ENCODE assay signal across 8 cellular contexts in the genomic region with DNA sequence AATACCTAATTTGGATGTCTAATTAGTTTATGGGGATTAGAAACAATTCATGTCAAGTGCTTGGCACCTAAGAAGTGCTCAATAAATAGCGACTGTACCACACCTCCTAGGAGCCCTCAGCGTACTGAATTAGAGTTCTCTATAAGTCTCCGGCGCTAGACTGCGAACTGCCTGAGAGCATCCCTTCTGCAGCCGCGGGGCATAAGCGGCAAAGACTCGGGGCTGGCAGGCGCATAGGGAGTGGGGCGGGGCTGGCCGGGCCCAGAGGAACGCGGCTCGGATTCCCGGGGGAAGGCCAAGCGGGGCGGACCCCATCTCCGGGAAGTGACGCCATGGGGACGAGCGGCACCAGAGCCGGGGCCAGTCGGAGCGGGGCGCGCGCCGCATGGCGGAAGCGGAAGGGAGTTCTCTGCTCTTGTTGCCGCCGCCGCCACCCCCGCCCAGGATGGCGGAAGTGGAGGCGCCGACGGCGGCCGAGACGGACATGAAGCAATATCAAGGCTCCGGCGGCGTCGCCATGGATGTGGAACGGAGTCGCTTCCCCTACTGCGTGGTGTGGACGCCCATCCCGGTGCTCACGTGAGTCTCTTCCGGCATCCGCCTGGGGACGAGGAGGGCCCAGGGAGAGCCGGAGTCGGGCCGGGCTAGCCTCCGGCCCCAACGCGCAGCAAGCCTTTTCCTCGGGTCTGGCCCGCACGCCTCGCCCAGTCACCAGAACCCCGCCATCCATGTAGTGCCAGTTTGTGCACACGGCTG. TPM values are rescaled to one million over a fixed set of nuclear protein-coding genes. Genes with fewer than 3 reads are reported as not detected.
DNase-seq lines count a peak whose midpoint lies in the region; ATAC-seq and TF ChIP-seq lines count a peak whose summit lies in the region.

A gene with protein sequence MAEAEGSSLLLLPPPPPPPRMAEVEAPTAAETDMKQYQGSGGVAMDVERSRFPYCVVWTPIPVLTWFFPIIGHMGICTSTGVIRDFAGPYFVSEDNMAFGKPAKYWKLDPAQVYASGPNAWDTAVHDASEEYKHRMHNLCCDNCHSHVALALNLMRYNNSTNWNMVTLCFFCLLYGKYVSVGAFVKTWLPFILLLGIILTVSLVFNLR (plus strand): TSS at position 351 of the 756 bp plus-strand sequence. CDS start 35 bp downstream, at position 386.

- H3K27ac ChIP-seq in CD4-positive, alpha-beta memory T cell (ENCODE audit: low read depth, low read length) = peak within 1 kb of the TSS; percentile 95
- peak within 1 kb of the TSS; percentile 73 to 88 for H3K27ac ChIP-seq in liver (ENCODE audit: low read depth in 1 of 2, low read length in 2 of 2)

- H3K4me3 Mint-ChIP-seq in CD4-positive, alpha-beta memory T cell = peak within 1 kb of the TSS; percentile 95 to 99 (median 98)
- H3K4me3 Mint-ChIP-seq in activated CD4-positive, alpha-beta memory T cell treated with anti-CD3 and anti-CD28 coated beads for 36 hours = peak within 1 kb of the TSS; percentile 96

- H3K9ac ChIP-seq in liver (ENCODE audit: low read depth in 1 of 2, low read length in 2 of 2) = peak within 1 kb of the TSS; percentile 90 to 97

- CTCF ChIA-PET in CD4-positive, alpha-beta memory T cell (lab: Charles Lee; ENCODE audit: partially characterized antibody) = interaction anchor here (1.3 to 2.9 kb wide), 5 partner anchors 11 to 65 kb away, joined by 7 to 29 read pairs (median 11); no protein-coding TSS in a partner anchor
- CTCF ChIA-PET in activated CD4-positive, alpha-beta memory T cell treated with anti-CD3 and anti-CD28 coated beads for 36 hours (lab: Charles Lee) = interaction anchor here (1.2 to 3.2 kb wide), 5 partner anchors 11 to 35 kb away, joined by 3 to 20 read pairs (median 12); no protein-coding TSS in a partner anchor

- intact Hi-C loops in CD4-positive, alpha-beta memory T cell (cut with micrococcal nuclease) = loop anchor here (1.0 to 2.0 kb wide), 4 partner anchors 20 to 451 kb away; partner anchors contain the start of genes SLC9A1, STX12, SYTL1 and WDTC1
- intact Hi-C loops in activated CD4-positive, alpha-beta memory T cell treated with anti-CD3 and anti-CD28 coated beads for 36 hours (cut with micrococcal nuclease) = loop anchor here (1.0 to 10.0 kb wide), 4 partner anchors 20 to 351 kb away; partner anchors contain the start of genes AHDC1, IFI6, SLC9A1 and SYTL1

- H3K36me3 ChIP-seq in CD4-positive, alpha-beta memory T cell (ENCODE audit: insufficient read depth, low read length) = peaks cover 16% of the 10 kb centered on the region
- peaks cover 0 to 11% (median 5%) of the 10 kb centered on the region in 4 donors for H3K36me3 ChIP-seq in liver (ENCODE audit: control insufficient read depth in 4 of 4, insufficient read depth in 3 of 4, low read depth in 1 of 4, low read length in 3 of 4)

- no peaks in the 10 kb centered on the region for H3K9me3 ChIP-seq in CD4-positive, alpha-beta memory T cell (ENCODE audit: control insufficient read depth in 1 of 2, low read length in 2 of 2)
- no peaks in the 10 kb centered on the region for H3K9me3 ChIP-seq in liver (ENCODE audit: control insufficient read depth in 4 of 4, low read length in 3 of 4)

- peaks cover 3 to 4% of the 10 kb centered on the region in 2 donors for H3K27me3 Mint-ChIP-seq in CD4-positive, alpha-beta memory T cell
- H3K27me3 Mint-ChIP-seq in activated CD4-positive, alpha-beta memory T cell treated with anti-CD3 and anti-CD28 coated beads for 36 hours = no peaks in the 10 kb centered on the region

- H3K4me1 ChIP-seq in CD4-positive, alpha-beta memory T cell (ENCODE audit: insufficient read depth, low read length) = peaks cover 53% of the 10 kb centered on the region
- peaks cover 0 to 20% (median 13%) of the 10 kb centered on the region in 4 donors for H3K4me1 ChIP-seq in liver (ENCODE audit: control insufficient read depth in 4 of 4, insufficient read depth in 4 of 4, low read length in 3 of 4)

- DNase-seq in CD4-positive, alpha-beta memory T cell = peak; percentile 97
- DNase-seq in HK-2 (ENCODE audit: unreplicated experiment) (peak; percentile 97), NCI-H82 treated with DMSO at 0.1 percent for 48 hours (lab: John Stamatoyannopoulos, UW; ENCODE audit: unreplicated experiment) (peak; percentile 89), dermis microvascular lymphatic vessel endothelial cell (ENCODE audit: low read depth in 2 of 2) (peak; percentile 93 to 99)
- DNase-seq in activated CD4-positive, alpha-beta memory T cell treated with anti-CD3 and anti-CD28 coated beads for 36 hours = peak; percentile 98
- peak; percentile 97 for DNase-seq in stimulated activated CD4-positive, alpha-beta T cell treated with anti-CD3 and anti-CD28 coated beads, Interleukin-4, amount 100 ng/mL, for 1 hour

- under 1% methylated on average over 67 of the region's 67 CpGs for WGBS in liver

- TF ChIP-seq CTCF in liver (IDR thresholded peaks at IDR 0.05; ENCODE audit: low read depth, low read length, missing input control) = peak; percentile 27

- H3K4me1 Mint-ChIP-seq in CD4-positive, alpha-beta memory T cell = peaks cover 27 to 58% (median 44%) of the 10 kb centered on the region in 4 donors
- peaks cover 41% of the 10 kb centered on the region for H3K4me1 Mint-ChIP-seq in activated CD4-positive, alpha-beta memory T cell treated with anti-CD3 and anti-CD28 coated beads for 36 hours (ENCODE audit: low read depth)

- POLR2A ChIA-PET in CD4-positive, alpha-beta memory T cell (lab: Charles Lee; ENCODE audit: partially characterized antibody) = interaction anchor here (0.9 to 8.8 kb wide), 7 partner anchors 11 to 341 kb away, joined by 3 to 61 read pairs (median 4); partner anchors contain the start of gene SYTL1
- POLR2A ChIA-PET in activated CD4-positive, alpha-beta memory T cell treated with anti-CD3 and anti-CD28 coated beads for 36 hours (lab: Charles Lee) = interaction anchor here (0.5 to 1.5 kb wide), 2 partner anchors 20 to 1890 kb away, joined by 3 to 6 read pairs; partner anchors contain the start of gene SYTL1

- peak within 1 kb of the TSS; percentile 89 to 97 for H3K4me3 ChIP-seq in CD4-positive, alpha-beta memory T cell (ENCODE audit: low read length in 2 of 2)
- H3K4me3 ChIP-seq in liver (ENCODE audit: low read depth in 1 of 3, low read length in 3 of 3) = peak within 1 kb of the TSS; percentile 74 to 99 (median 98)

- peaks cover 0 to 2% (median 0%) of the 10 kb centered on the region in 8 donors for H3K9me3 Mint-ChIP-seq in CD4-positive, alpha-beta memory T cell
- no peaks in the 10 kb centered on the region for H3K9me3 Mint-ChIP-seq in activated CD4-positive, alpha-beta memory T cell treated with anti-CD3 and anti-CD28 coated beads for 36 hours

- H3K27me3 ChIP-seq in CD4-positive, alpha-beta memory T cell (ENCODE audit: insufficient read depth, low read length) = peaks cover 5% of the 10 kb centered on the region
- no peaks in the 10 kb centered on the region for H3K27me3 ChIP-seq in liver (ENCODE audit: control insufficient read depth in 4 of 4, insufficient read depth in 4 of 4, low read length in 3 of 4)

- peak in 1 of 2 donors; percentile 39 for TF ChIP-seq RAD21 in liver (IDR thresholded peaks at IDR 0.05)

- H3K27ac Mint-ChIP-seq in CD4-positive, alpha-beta memory T cell = peak within 1 kb of the TSS; percentile 95 to 98 (median 96)
- H3K27ac Mint-ChIP-seq in activated CD4-positive, alpha-beta memory T cell treated with anti-CD3 and anti-CD28 coated beads for 36 hours = peak within 1 kb of the TSS; percentile 82

- peak; percentile 93 for ATAC-seq in GM19455 (IDR thresholded peaks at IDR 0.05; ENCODE audit: unreplicated experiment)

- peaks cover 8 to 43% of the 10 kb centered on the region in 2 donors for H3K36me3 Mint-ChIP-seq in CD4-positive, alpha-beta memory T cell
- H3K36me3 Mint-ChIP-seq in activated CD4-positive, alpha-beta memory T cell treated with anti-CD3 and anti-CD28 coated beads for 36 hours = peaks cover 15% of the 10 kb centered on the region

TF ChIP-seq in liver, 16 proteins besides CTCF, POLR2A, EP300 and RAD21:
- TF ChIP-seq HNF4A (conservative IDR thresholded peaks at IDR 0.05) = no peak
- peak; percentile 36 for TF ChIP-seq FOXA1 (IDR thresholded peaks at IDR 0.05)
- no peak for TF ChIP-seq TAF1 (conservative IDR thresholded peaks at IDR 0.05)
- TF ChIP-seq, protein P1, sequence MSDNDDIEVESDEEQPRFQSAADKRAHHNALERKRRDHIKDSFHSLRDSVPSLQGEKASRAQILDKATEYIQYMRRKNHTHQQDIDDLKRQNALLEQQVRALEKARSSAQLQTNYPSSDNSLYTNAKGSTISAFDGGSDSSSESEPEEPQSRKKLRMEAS (IDR thresholded peaks at IDR 0.05) = peak; percentile 84
- peak in 1 of 2 donors; percentile 7 for TF ChIP-seq RXRA (IDR thresholded peaks at IDR 0.05)
- TF ChIP-seq EGR1 (IDR thresholded peaks at IDR 0.05; ENCODE audit: low read depth in 2 of 2) = peak; percentile 95 to 96
- TF ChIP-seq JUND (IDR thresholded peaks at IDR 0.05) = peak; percentile 23 to 52
- no peak for TF ChIP-seq FOXA2 (IDR thresholded peaks at IDR 0.05)
- peak; percentile 94 for TF ChIP-seq YY1 (IDR thresholded peaks at IDR 0.05)
- TF ChIP-seq SP1 (IDR thresholded peaks at IDR 0.05) = peak; percentile 79
- peak; percentile 90 to 98 for TF ChIP-seq GABPA (IDR thresholded peaks at IDR 0.05 in 1 of 2, conservative IDR thresholded peaks at IDR 0.05 in 1 of 2)

RNA-seq across cellular contexts. Expression of the gene that starts here (rescaled TPM):
- total RNA-seq in CD4-positive, alpha-beta memory T cell = 10 to 100 TPM; 44.4 to 45.4 TPM
- polyA plus RNA-seq in CD4-positive, alpha-beta memory T cell = 10 to 100 TPM; 55.4 to 80.9 TPM
- total RNA-seq in activated CD4-positive, alpha-beta memory T cell treated with anti-CD3 and anti-CD28 coated beads for 36 hours = 10 to 100 TPM; 22.8 to 24.6 TPM
- total RNA-seq in dermis microvascular lymphatic vessel endothelial cell (20.9 and 38.1 TPM in 2 replicates), liver (10 to 100 TPM; 14.7 to 14.9 TPM)
- polyA plus RNA-seq in liver = 10 to 100 TPM; 28.6 to 32.9 TPM

Comparison
In these comparisons a context has a peak if more than half of its experiments do, and no peak if none do; other contexts are left out.
1. Peak in every context shown above with its lines: DNase-seq, ATAC-seq, H3K4me3 ChIP-seq and H3K27ac ChIP-seq.